ENCODE assay signal across 1 cellular context in genomic region chr1:46479744-46480350, GRCh38.
TF ChIP-seq lines count a peak whose summit lies in the region.

No MANE protein-coding gene starts in this region.

TF ChIP-seq in HepG2, 621 proteins besides CTCF, POLR2A, EP300 and RAD21 (continued from another document):
- no peak for TF ChIP-seq POLR2AphosphoS5 (IDR thresholded peaks at IDR 0.05; ENCODE audit: low read depth, low read length)
- peak; percentile 23; the same call in 1 of the 2 replicates for TF ChIP-seq MTA1 (CRISPR knock-in tag; IDR thresholded peaks at IDR 0.05; ENCODE audit: borderline replicate concordance)
- TF ChIP-seq ARNTL (CRISPR knock-in tag; IDR thresholded peaks at IDR 0.05) = no peak
- no peak for TF ChIP-seq RORA (CRISPR knock-in tag; IDR thresholded peaks at IDR 0.05)
- 0 out of 2 replicates have a peak, but pooled peaks have one; percentile 16 for TF ChIP-seq ZFX (CRISPR knock-in tag; IDR thresholded peaks at IDR 0.05; ENCODE audit: low read depth)
- TF ChIP-seq PITX1 (CRISPR knock-in tag; IDR thresholded peaks at IDR 0.05) = 0 out of 2 replicates have a peak, but pooled peaks have one; percentile 22
- no peak for TF ChIP-seq ZNF121 (CRISPR knock-in tag; IDR thresholded peaks at IDR 0.05)
- TF ChIP-seq HNRNPL (IDR thresholded peaks at IDR 0.05; ENCODE audit: low read depth, low read length) = 0 out of 2 replicates have a peak, but pooled peaks have one; percentile 21
- TF ChIP-seq PATZ1 (CRISPR knock-in tag; IDR thresholded peaks at IDR 0.05) = peak; percentile 60
- TF ChIP-seq BCL6 (CRISPR knock-in tag; IDR thresholded peaks at IDR 0.05) = 0 out of 2 replicates have a peak, but pooled peaks have one; percentile 47
- TF ChIP-seq U2AF2 (IDR thresholded peaks at IDR 0.05; ENCODE audit: low read depth, low read length) = no peak
- TF ChIP-seq ZBTB7B (CRISPR knock-in tag; IDR thresholded peaks at IDR 0.05) = no peak
- TF ChIP-seq SYNCRIP (IDR thresholded peaks at IDR 0.05; ENCODE audit: insufficient read depth, low read depth, low read length) = no peak
- TF ChIP-seq ZKSCAN1 (IDR thresholded peaks at IDR 0.05; ENCODE audit: low read length) = no peak
- TF ChIP-seq ZNF563 (CRISPR knock-in tag; IDR thresholded peaks at IDR 0.05) = no peak
- TF ChIP-seq SRSF1 (optimal IDR thresholded peaks at IDR 0.05; ENCODE audit: low read depth, low read length) = no peak
- TF ChIP-seq MAFK (conservative IDR thresholded peaks at IDR 0.05 in 1 of 2, IDR thresholded peaks at IDR 0.05 in 1 of 2; ENCODE audit: low read length in 2 of 2) = no peak
- no peak for TF ChIP-seq ZNF382 (CRISPR knock-in tag; IDR thresholded peaks at IDR 0.05; ENCODE audit: borderline replicate concordance)
